In genomic region chr2:212538156-212539144, GRCh38 we compare ENCODE assay signal across 8 cellular contexts.
DNase-seq lines count a peak whose midpoint lies in the region; ATAC-seq and TF ChIP-seq lines count a peak whose summit lies in the region.

Gene ERBB4, minus strand, starts transcription at chr2:212538802. Its CDS starts 272 bp downstream, at chr2:212538530.

- TF ChIP-seq CTCF in foreskin fibroblast (IDR thresholded peaks at IDR 0.05; ENCODE audit: low read depth, low read length) = no peak

- DNase-seq in NCI-H2227 (lab: John Stamatoyannopoulos, UW; ENCODE audit: unreplicated experiment) = peak; percentile 54
- DNase-seq in NCI-H2227 treated with DMSO at 0.1 percent for 48 hours (lab: John Stamatoyannopoulos, UW) = no peak
- DNase-seq in foreskin fibroblast = peak in 1 of 2 donors; percentile 22
- no peak for DNase-seq in SIG-M5 treated with dmso at 0.1 percent for 504 hours (lab: John Stamatoyannopoulos, UW; ENCODE audit: unreplicated experiment)
- DNase-seq in stimulated activated CD4-positive, alpha-beta T cell treated with anti-CD3 and anti-CD28 coated beads, Interleukin-2, amount 100 ng/mL, for 48 hours = no peak

- peak within 1 kb of the TSS; percentile 54 to 65 for H3K4me3 ChIP-seq in foreskin fibroblast (ENCODE audit: low read depth in 1 of 2, low read length in 2 of 2)
- H3K4me3 ChIP-seq in neuron (ENCODE audit: low read length) = peak within 1 kb of the TSS; percentile 76

- peaks cover 25% of the 10 kb centered on the region for H3K4me1 ChIP-seq in neuron (ENCODE audit: insufficient read depth, low read length)

- ATAC-seq in SK-N-SH treated with all-trans-retinoic acid at 6 μM for 48 hours = peak; percentile 31
- ATAC-seq in GM21619 (IDR thresholded peaks at IDR 0.05; ENCODE audit: unreplicated experiment) = no peak

- H3K27me3 ChIP-seq in neuron (ENCODE audit: insufficient read depth, low read length) = no peaks in the 10 kb centered on the region

- no peaks in the 10 kb centered on the region for H3K36me3 ChIP-seq in neuron (ENCODE audit: insufficient read depth, low read length)

- H2AFZ ChIP-seq in neuron (ENCODE audit: low read depth, low read length) = peak within 1 kb of the TSS; percentile 98

- H3K9me3 ChIP-seq in neuron (ENCODE audit: low read length) = no peaks in the 10 kb centered on the region

TF ChIP-seq in SK-N-SH treated with all-trans-retinoic acid at 6 μM for 48 hours, 23 proteins besides CTCF, POLR2A, EP300 and RAD21:
- TF ChIP-seq SNAI2 (CRISPR knock-in tag; IDR thresholded peaks at IDR 0.05) = no peak
- no peak for TF ChIP-seq ISL1 (CRISPR knock-in tag; IDR thresholded peaks at IDR 0.05)
- TF ChIP-seq PATZ1 (CRISPR knock-in tag; IDR thresholded peaks at IDR 0.05; ENCODE audit: borderline replicate concordance) = no peak
- TF ChIP-seq ZNF8 (CRISPR knock-in tag; IDR thresholded peaks at IDR 0.05) = no peak
- no peak for TF ChIP-seq ZNF70 (CRISPR knock-in tag; IDR thresholded peaks at IDR 0.05)
- no peak for TF ChIP-seq ZFP30 (CRISPR knock-in tag; IDR thresholded peaks at IDR 0.05)
- no peak for TF ChIP-seq GLIS3 (CRISPR knock-in tag; IDR thresholded peaks at IDR 0.05)
- TF ChIP-seq TCF4 (CRISPR knock-in tag; IDR thresholded peaks at IDR 0.05; ENCODE audit: borderline replicate concordance) = no peak
- TF ChIP-seq OSR1 (CRISPR knock-in tag; IDR thresholded peaks at IDR 0.05) = no peak
- TF ChIP-seq PPARA (CRISPR knock-in tag; IDR thresholded peaks at IDR 0.05; ENCODE audit: borderline replicate concordance) = no peak
- no peak for TF ChIP-seq ZC3H10 (CRISPR knock-in tag; IDR thresholded peaks at IDR 0.05)
- TF ChIP-seq ZNF565 (CRISPR knock-in tag; conservative IDR thresholded peaks at IDR 0.05; ENCODE audit: low read depth) = no peak
